In the genomic region with DNA sequence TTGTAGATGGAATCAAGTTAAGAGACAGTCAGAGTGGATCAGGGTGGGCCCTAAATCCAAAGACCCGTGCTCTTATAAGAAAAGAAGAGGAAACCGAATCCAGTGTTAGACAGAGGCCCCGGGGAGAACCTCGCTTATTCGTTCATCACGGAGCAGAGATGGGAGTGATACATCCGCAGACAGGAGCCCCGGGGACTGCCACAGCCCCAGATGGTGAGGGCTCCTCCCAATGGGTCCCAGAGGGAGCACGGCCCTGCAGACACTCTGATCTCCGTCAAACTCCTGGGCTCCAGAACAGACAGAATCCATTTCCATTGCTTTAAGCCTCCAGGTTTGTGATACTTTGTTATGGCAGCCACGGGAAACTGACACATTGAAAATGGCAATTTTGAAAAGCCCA, we compare ENCODE assay signal across 27 cellular contexts. TPM values are rescaled to one million over a fixed set of nuclear protein-coding genes. Genes with fewer than 3 reads are reported as not detected.
"Had no signal": no experiment of that assay in that cellular context is flagged by ENCODE, and none has a peak within 500 bp of the region (broad histone marks: within the 10 kb centered on the region; RNA-seq: fewer than 3 reads in every experiment).

No MANE protein-coding gene starts in this region.

- H3K36me3 ChIP-seq: brain microvascular endothelial cell had no signal

- H3K27ac ChIP-seq: brain microvascular endothelial cell, coronary artery, VCaP had no signal

- H3K27me3 ChIP-seq: brain microvascular endothelial cell, dorsolateral prefrontal cortex had no signal

- ATAC-seq: activated naive CD4-positive, alpha-beta T cell treated with anti-CD3 and anti-CD28 coated beads, Interleukin-2, amount 50 U/mL, for 72 hours; activated T-cell treated with anti-CD3 and anti-CD28 coated beads, Interleukin-2, amount 50 U/mL, for 72 hours; esophagus mucosa; WTC11 had no signal

- DNase-seq: activated CD4-positive, alpha-beta memory T cell treated with anti-CD3 and anti-CD28 coated beads, Interleukin-2, amount 10 ng/mL, durations not matched to agents 7 days and 5 days; activated CD4-positive, alpha-beta T cell treated with anti-CD3 and anti-CD28 coated beads for 1 hour; activated CD4-positive, alpha-beta T cell treated with anti-CD3 and anti-CD28 coated beads for 4 hours; activated CD4-positive, alpha-beta T cell treated with anti-CD3 and anti-CD28 coated beads, Interleukin-2, amount 10 ng/mL, durations not matched to agents 7 days and 5 days; activated CD4-positive, alpha-beta T cell treated with anti-CD3 and anti-CD28 coated beads, Interleukin-2, amount 50 U/mL, for 4 hours; activated CD8-positive, alpha-beta memory T cell treated with anti-CD3 and anti-CD28 coated beads, Interleukin-2, amount 50 U/mL, for 48 hours; activated gamma-delta T cell; activated naive CD4-positive, alpha-beta T cell; activated naive CD4-positive, alpha-beta T cell treated with anti-CD3 and anti-CD28 coated beads, Interleukin-2, amount 10 ng/mL, durations not matched to agents 7 days and 5 days; activated naive CD8-positive, alpha-beta T cell treated with anti-CD3 and anti-CD28 coated beads, Interleukin-2, amount 10 ng/mL, durations not matched to agents 7 days and 5 days; activated T-cell treated with anti-CD3 and anti-CD28 coated beads for 4 hours; activated T-cell treated with anti-CD3 and anti-CD28 coated beads, Interleukin-2, amount 50 U/mL, for 24 hours; activated T-cell treated with anti-CD3 and anti-CD28 coated beads, Interleukin-2, amount 50 U/mL, for 72 hours; amniotic stem cell; anterior cingulate cortex; brain microvascular endothelial cell; dorsolateral prefrontal cortex; effector memory CD4-positive, alpha-beta T cell; endodermal cell; head of caudate nucleus; T-helper 2 cell had no signal

- H3K4me3 ChIP-seq: coronary artery, dorsolateral prefrontal cortex had no signal

RNA-seq across cellular contexts. Expression of gene CDH4, which starts 47.0 kb away (rescaled TPM):
- total RNA-seq: activated CD4-positive, alpha-beta T cell treated with anti-CD3 and anti-CD28 coated beads, Interleukin-2, amount 10 ng/mL, durations not matched to agents 7 days and 5 days; cardiac septum; esophagus mucosa had no signal
